Comparison of ENCODE assay signal across 8 cellular contexts in the genomic region with DNA sequence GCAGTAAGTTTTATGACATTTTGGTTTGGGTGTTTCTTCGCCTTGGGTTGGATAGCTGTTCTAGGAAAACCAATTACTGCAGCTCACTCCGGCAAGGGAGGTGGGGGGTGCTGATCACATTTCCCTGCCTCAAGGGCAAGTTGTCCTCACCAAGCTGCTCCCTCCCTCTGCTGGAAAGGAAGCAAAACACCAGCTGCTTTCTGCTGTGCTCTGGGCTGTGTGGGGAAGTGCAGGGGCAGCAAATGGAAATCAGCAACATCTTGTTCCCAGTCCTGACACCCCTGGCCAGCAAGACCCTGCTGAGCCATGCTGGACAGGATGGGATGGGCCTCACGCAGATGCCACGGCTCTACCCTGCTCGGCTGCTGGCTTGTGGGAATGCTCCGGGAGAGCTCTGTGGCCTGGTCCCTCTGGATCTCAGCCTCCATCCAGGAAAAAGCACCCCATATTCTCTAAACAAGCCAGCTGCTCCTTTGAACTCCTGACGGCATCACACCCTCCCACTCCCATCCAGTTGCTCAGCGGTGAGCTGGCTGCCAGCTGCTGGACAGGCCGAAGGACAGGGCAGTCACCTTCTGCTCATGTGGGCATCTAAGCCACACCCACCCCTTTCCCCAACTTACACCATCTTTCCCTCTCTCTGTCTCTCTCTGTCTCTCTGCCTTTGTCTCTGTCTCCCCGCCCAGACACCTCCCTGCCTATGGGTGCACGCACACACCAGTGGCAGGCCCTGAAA. TPM values are rescaled to one million over a fixed set of nuclear protein-coding genes. Genes with fewer than 3 reads are reported as not detected.
A peak's percentile ranks its signal among the peaks of the same experiment; 100 is the strongest.
DNase-seq lines count a peak whose midpoint lies in the region; ATAC-seq and TF ChIP-seq lines count a peak whose summit lies in the region.

No MANE protein-coding gene starts in this region.

- CTCF ChIA-PET in activated CD4-positive, alpha-beta memory T cell treated with anti-CD3 and anti-CD28 coated beads for 36 hours (lab: Charles Lee) = interaction anchor here (0.6 to 1.3 kb wide), 2 partner anchors 10 to 177 kb away, joined by 4 to 5 read pairs; no protein-coding TSS in a partner anchor

- H3K9me3 Mint-ChIP-seq in effector memory CD8-positive, alpha-beta T cell = no peaks in the 10 kb centered on the region
- H3K9me3 Mint-ChIP-seq in activated CD4-positive, alpha-beta memory T cell treated with anti-CD3 and anti-CD28 coated beads for 36 hours = no peaks in the 10 kb centered on the region

- POLR2A ChIA-PET in activated CD4-positive, alpha-beta memory T cell treated with anti-CD3 and anti-CD28 coated beads for 36 hours (lab: Charles Lee) = no interaction called here

- peaks cover 2% of the 10 kb centered on the region for H3K4me1 Mint-ChIP-seq in T-helper 17 cell
- no peaks in the 10 kb centered on the region for H3K4me1 Mint-ChIP-seq in effector memory CD8-positive, alpha-beta T cell (ENCODE audit: low read depth in 2 of 2)
- peaks cover 13% of the 10 kb centered on the region for H3K4me1 Mint-ChIP-seq in activated CD4-positive, alpha-beta memory T cell treated with anti-CD3 and anti-CD28 coated beads for 36 hours (ENCODE audit: low read depth)

- no peaks in the 10 kb centered on the region for H3K36me3 ChIP-seq in colonic mucosa

- no peak overlapping the region for H3K4me3 Mint-ChIP-seq in T-helper 17 cell
- H3K4me3 Mint-ChIP-seq in effector memory CD8-positive, alpha-beta T cell = no peak overlapping the region
- no peak overlapping the region for H3K4me3 Mint-ChIP-seq in activated CD4-positive, alpha-beta memory T cell treated with anti-CD3 and anti-CD28 coated beads for 36 hours

- ATAC-seq in T-helper 17 cell = no peak
- no peak for ATAC-seq in effector memory CD8-positive, alpha-beta T cell (replicated peaks)

- H3K27me3 Mint-ChIP-seq in T-helper 17 cell = peaks cover 71% of the 10 kb centered on the region
- H3K27me3 Mint-ChIP-seq in effector memory CD8-positive, alpha-beta T cell = peaks cover 58 to 85% of the 10 kb centered on the region in 2 donors
- H3K27me3 Mint-ChIP-seq in activated CD4-positive, alpha-beta memory T cell treated with anti-CD3 and anti-CD28 coated beads for 36 hours = peaks cover 62% of the 10 kb centered on the region

- peaks cover 24% of the 10 kb centered on the region for H3K27me3 ChIP-seq in colonic mucosa

- H3K9me3 ChIP-seq in colonic mucosa (no peaks in the 10 kb centered on the region), T-helper 17 cell (ENCODE audit: control insufficient read depth, low read length, poor library complexity, severe bottlenecking) (no peaks in the 10 kb centered on the region)

- no peaks in the 10 kb centered on the region for H3K4me1 ChIP-seq in colonic mucosa

- H3K9ac ChIP-seq in colonic mucosa (ENCODE audit: low read depth in 2 of 2, low read length in 2 of 2) = peak overlapping the region in 1 of 2 donors; percentile 34

- peak; percentile 15 for TF ChIP-seq CTCF in colonic mucosa (IDR thresholded peaks at IDR 0.05)

- H3K27ac ChIP-seq in colonic mucosa = no peak overlapping the region

- DNase-seq in COLO668 (lab: John Stamatoyannopoulos, UW; ENCODE audit: unreplicated experiment) (peak; percentile 23), NCI-H1694 treated with DMSO at 0.1 percent for 48 hours (lab: John Stamatoyannopoulos, UW) (peak; percentile 97), colonic mucosa (peak; percentile 42), midbrain (lab: John Stamatoyannopoulos, UW) (peak; percentile 13), T-helper 17 cell (no peak)
- no peak for DNase-seq in stimulated activated CD8-positive, alpha-beta memory T cell treated with anti-CD3 and anti-CD28 coated beads, Interleukin-4, amount 100 ng/mL, for 48 hours
- no peak for DNase-seq in effector memory CD8-positive, alpha-beta T cell
- no peak for DNase-seq in activated CD4-positive, alpha-beta memory T cell treated with anti-CD3 and anti-CD28 coated beads for 36 hours

- H3K27ac Mint-ChIP-seq in T-helper 17 cell = no peak overlapping the region
- no peak overlapping the region for H3K27ac Mint-ChIP-seq in effector memory CD8-positive, alpha-beta T cell
- H3K27ac Mint-ChIP-seq in activated CD4-positive, alpha-beta memory T cell treated with anti-CD3 and anti-CD28 coated beads for 36 hours = no peak overlapping the region

- intact Hi-C loops in colonic mucosa (cut with DNase I) = no loop called here
- intact Hi-C loops in activated CD4-positive, alpha-beta memory T cell treated with anti-CD3 and anti-CD28 coated beads for 36 hours (cut with micrococcal nuclease) = no loop called here

- H3K36me3 Mint-ChIP-seq in T-helper 17 cell (ENCODE audit: low read depth) = no peaks in the 10 kb centered on the region
- H3K36me3 Mint-ChIP-seq in effector memory CD8-positive, alpha-beta T cell (ENCODE audit: insufficient read depth) = no peaks in the 10 kb centered on the region
- no peaks in the 10 kb centered on the region for H3K36me3 Mint-ChIP-seq in activated CD4-positive, alpha-beta memory T cell treated with anti-CD3 and anti-CD28 coated beads for 36 hours

- no peak overlapping the region for H3K4me3 ChIP-seq in colonic mucosa

RNA-seq across cellular contexts. Expression of a gene that starts 52.4 kb away (rescaled TPM):
- 100 to 1,000 TPM; 169 to 265 TPM for total RNA-seq in colonic mucosa
- total RNA-seq in T-helper 17 cell = 100 to 1,000 TPM; 649 to 800 TPM
- total RNA-seq in activated CD4-positive, alpha-beta memory T cell treated with anti-CD3 and anti-CD28 coated beads for 36 hours = 100 to 1,000 TPM; 192 to 196 TPM

Comparison
In these comparisons a context has a peak if more than half of its experiments do, and no peak if none do; other contexts are left out.
1. DNase-seq: peak in COLO668 (single experiment), NCI-H1694 treated with DMSO at 0.1 percent for 48 hours (single experiment), colonic mucosa (single experiment) and midbrain (single experiment); none in T-helper 17 cell (0 of 3), stimulated activated CD8-positive, alpha-beta memory T cell treated with anti-CD3 and anti-CD28 coated beads, Interleukin-4, amount 100 ng/mL, for 48 hours (single experiment), effector memory CD8-positive, alpha-beta T cell (0 of 3) and activated CD4-positive, alpha-beta memory T cell treated with anti-CD3 and anti-CD28 coated beads for 36 hours (single experiment).